ENCODE assay signal across 17 cellular contexts in the genomic region with DNA sequence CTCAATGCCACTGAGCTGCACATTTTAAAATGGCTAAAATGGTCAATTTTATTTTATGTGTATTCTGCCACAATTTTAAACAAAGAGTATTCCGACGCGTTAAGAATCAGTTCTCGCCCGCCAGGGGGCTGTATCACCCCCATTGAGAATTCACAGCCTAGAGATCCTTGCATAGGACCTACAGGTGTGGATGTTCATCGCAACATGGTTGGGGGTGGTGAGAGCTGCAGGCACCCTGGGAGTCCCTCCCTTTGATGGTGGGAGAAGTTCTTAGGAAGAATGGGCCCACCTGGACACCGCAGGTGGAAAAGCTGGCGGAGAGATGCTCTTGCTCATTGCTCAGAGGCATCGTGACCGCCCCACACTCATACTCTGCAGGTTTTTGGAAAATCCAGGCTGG.
DNase-seq lines count a peak whose midpoint lies in the region; TF ChIP-seq lines count a peak whose summit lies in the region.
"Had no signal": no experiment of that assay in that cellular context is flagged by ENCODE, and none has a peak within 500 bp of the region (broad histone marks: within the 10 kb centered on the region; RNA-seq: fewer than 3 reads in every experiment).

No MANE protein-coding gene starts in this region.

- H3K9ac ChIP-seq in OCI-LY1 (ENCODE audit: low read length) = no peak overlapping the region

- no peaks in the 10 kb centered on the region for H3K79me2 ChIP-seq in OCI-LY1 (ENCODE audit: insufficient read depth, low read length)

- no peaks in the 10 kb centered on the region for H3K9me3 Mint-ChIP-seq in endothelial cell (ENCODE audit: unreplicated experiment)
- no peaks in the 10 kb centered on the region for H3K9me3 Mint-ChIP-seq in neural crest cell
- H3K9me3 Mint-ChIP-seq: immature natural killer cell; naive thymus-derived CD4-positive, alpha-beta T cell; T-helper 1 cell treated with Interleukin-12 subunit alpha and Interleukin-12 subunit beta and Interleukin-4 antibody, amounts not matched to agents 30 μg/mL and 1 μg/mL, for 36 hours had no signal

- H4K20me1 ChIP-seq in OCI-LY1 (ENCODE audit: insufficient read depth, low read length) = no peaks in the 10 kb centered on the region

- H3K9me3 ChIP-seq in OCI-LY1 (ENCODE audit: low read length) = no peaks in the 10 kb centered on the region
- H3K9me3 ChIP-seq: stomach, vagina had no signal

- H3K4me3 Mint-ChIP-seq in endothelial cell (ENCODE audit: unreplicated experiment) (no peak overlapping the region), neural crest cell (no peak overlapping the region)
- H3K4me3 Mint-ChIP-seq: immature natural killer cell; naive thymus-derived CD4-positive, alpha-beta T cell; T-helper 1 cell treated with Interleukin-12 subunit alpha and Interleukin-12 subunit beta and Interleukin-4 antibody, amounts not matched to agents 30 μg/mL and 1 μg/mL, for 36 hours had no signal

- H3K27me3 ChIP-seq in OCI-LY1 (ENCODE audit: insufficient read depth, low read length) = no peaks in the 10 kb centered on the region
- H3K27me3 ChIP-seq: vagina had no signal

- H3K4me3 ChIP-seq in OCI-LY1 (ENCODE audit: low read depth, low read length, poor library complexity, severe bottlenecking) = no peak overlapping the region
- H3K4me3 ChIP-seq: stomach, vagina had no signal

- DNase-seq in EH (ENCODE audit: low read depth) (peak; percentile 12), endothelial cell (ENCODE audit: low spot score) (no peak), neural crest cell (ENCODE audit: low read depth, low spot score) (no peak), germinal center (ENCODE audit: low spot score) (no peak), RKO (ENCODE audit: low spot score) (no peak), GDM1 (lab: John Stamatoyannopoulos, UW) (no peak), NCI-H526 treated with DMSO at 0.1 percent for 48 hours (lab: John Stamatoyannopoulos, UW) (no peak)
- DNase-seq: activated effector memory CD4-positive, alpha-beta T cell treated with Interleukin-2 at 50 U/mL for 16 hours; immature natural killer cell; naive thymus-derived CD4-positive, alpha-beta T cell; NCI-H1092; NCI-H2171 treated with DMSO at 0.1 percent for 48 hours; Right ventricle myocardium superior; stomach had no signal

- no peak overlapping the region for H3K4me2 ChIP-seq in OCI-LY1 (ENCODE audit: low read length)

- H3K36me3 Mint-ChIP-seq in endothelial cell (ENCODE audit: low read depth, unreplicated experiment) (no peaks in the 10 kb centered on the region), neural crest cell (ENCODE audit: low read depth) (no peaks in the 10 kb centered on the region)
- H3K36me3 Mint-ChIP-seq: immature natural killer cell; naive thymus-derived CD4-positive, alpha-beta T cell had no signal

- no peaks in the 10 kb centered on the region for H3F3A ChIP-seq in OCI-LY1 (ENCODE audit: insufficient read depth, low read length)

- TF ChIP-seq CTCF in OCI-LY1 (IDR thresholded peaks at IDR 0.05; ENCODE audit: low read length) = peak; percentile 32
- peak; percentile 9 for TF ChIP-seq CTCF in endothelial cell (IDR thresholded peaks at IDR 0.05; ENCODE audit: unreplicated experiment)
- TF ChIP-seq CTCF in neural crest cell (conservative IDR thresholded peaks at IDR 0.05) = peak; percentile 50

- H3K27me3 Mint-ChIP-seq in endothelial cell (ENCODE audit: unreplicated experiment) (peaks cover 3% of the 10 kb centered on the region), neural crest cell (ENCODE audit: low read depth) (peaks cover 13% of the 10 kb centered on the region)

- H3K36me3 ChIP-seq in OCI-LY1 (ENCODE audit: insufficient read depth, low read length) = no peaks in the 10 kb centered on the region
- H3K36me3 ChIP-seq: stomach, vagina had no signal

- no peak overlapping the region for H3K27ac ChIP-seq in OCI-LY1 (ENCODE audit: low read depth, low read length, poor library complexity, severe bottlenecking)
- H3K27ac ChIP-seq: stomach, vagina had no signal

- no peaks in the 10 kb centered on the region for H3K4me1 ChIP-seq in OCI-LY1 (ENCODE audit: insufficient read depth, low read length, severe bottlenecking)
- H3K4me1 ChIP-seq: stomach, vagina had no signal

- H3K4me1 Mint-ChIP-seq in endothelial cell (ENCODE audit: unreplicated experiment) (no peaks in the 10 kb centered on the region), neural crest cell (peaks cover 8% of the 10 kb centered on the region)
- H3K4me1 Mint-ChIP-seq: immature natural killer cell; naive thymus-derived CD4-positive, alpha-beta T cell had no signal

- H3K9me2 ChIP-seq in OCI-LY1 (ENCODE audit: low read depth, low read length) = no peaks in the 10 kb centered on the region

- H3K27ac Mint-ChIP-seq in endothelial cell (ENCODE audit: unreplicated experiment) (no peak overlapping the region), neural crest cell (ENCODE audit: unreplicated experiment) (no peak overlapping the region)
- H3K27ac Mint-ChIP-seq: immature natural killer cell; naive thymus-derived CD4-positive, alpha-beta T cell; T-helper 1 cell treated with Interleukin-12 subunit alpha and Interleukin-12 subunit beta and Interleukin-4 antibody, amounts not matched to agents 30 μg/mL and 1 μg/mL, for 36 hours had no signal

- no peak overlapping the region for H2AFZ ChIP-seq in OCI-LY1 (ENCODE audit: low read length)
